ENCODE assay signal across 21 cellular contexts in genomic region chr11:112759418-112759817, GRCh38.
"Had no signal": no experiment of that assay in that cellular context is flagged by ENCODE, and none has a peak within 500 bp of the region (broad histone marks: within the 10 kb centered on the region; RNA-seq: fewer than 3 reads in every experiment).

No MANE protein-coding gene starts in this region.

- H3K4me3 ChIP-seq: coronary artery, left lung, lung, psoas muscle, sigmoid colon, skin epidermis, stomach, thoracic aorta, transverse colon had no signal

- ATAC-seq: left lung; naive thymus-derived CD4-positive, alpha-beta T cell had no signal

- H3K9me3 ChIP-seq: left lung, neutrophil, psoas muscle, sigmoid colon, stomach, thoracic aorta, transverse colon had no signal

- H3K36me3 ChIP-seq: left lung, neutrophil, sigmoid colon, stomach, thoracic aorta, transverse colon had no signal

- H3K27ac ChIP-seq: coronary artery, left lung, neutrophil, psoas muscle, sigmoid colon, skin epidermis, stomach, transverse colon had no signal

- H3K27me3 ChIP-seq: neutrophil, sigmoid colon, stomach, transverse colon had no signal

- DNase-seq: effector CD8-positive, alpha-beta T cell; foreskin melanocyte; islet precursor cell; left lung; mesenchymal stem cell; midbrain; naive thymus-derived CD4-positive, alpha-beta T cell; psoas muscle; retina; sigmoid colon; stimulated activated CD4-positive, alpha-beta T cell treated with anti-CD3 and anti-CD28 coated beads, Interleukin-2, amount 100 ng/mL, for 24 hours; stimulated activated CD4-positive, alpha-beta T cell treated with anti-CD3 and anti-CD28 coated beads, Interleukin-4, amount 100 ng/mL, for 4 hours; stimulated activated naive CD4-positive, alpha-beta T cell; stomach; substantia nigra; transverse colon had no signal

- H3K4me1 ChIP-seq: left lung, psoas muscle, transverse colon had no signal
